ENCODE assay signal across 11 cellular contexts in genomic region chr3:52890735-52891134, GRCh38. TPM values are rescaled to one million over a fixed set of nuclear protein-coding genes. Genes with fewer than 3 reads are reported as not detected.
DNase-seq lines count a peak whose midpoint lies in the region; ATAC-seq and TF ChIP-seq lines count a peak whose summit lies in the region.
"Had no signal": no experiment of that assay in that cellular context is flagged by ENCODE, and none has a peak within 500 bp of the region (broad histone marks: within the 10 kb centered on the region; RNA-seq: fewer than 3 reads in every experiment).

No MANE protein-coding gene starts in this region.

- CTCF ChIA-PET in activated naive CD4-positive, alpha-beta T cell treated with anti-CD3 and anti-CD28 coated beads for 36 hours (lab: Charles Lee) = no interaction called here
- CTCF ChIA-PET in activated CD8-positive, alpha-beta memory T cell treated with anti-CD3 and anti-CD28 coated beads, Interleukin-2, amount 10 ng/mL, durations not matched to agents 7 days and 5 days (lab: Charles Lee) = no interaction called here

- H3K79me2 ChIP-seq in hepatocyte = peaks cover 67% of the 10 kb centered on the region

- peaks cover 51% of the 10 kb centered on the region for H3K4me1 Mint-ChIP-seq in activated naive CD4-positive, alpha-beta T cell treated with anti-CD3 and anti-CD28 coated beads for 36 hours (ENCODE audit: low read depth)
- H3K4me1 Mint-ChIP-seq in activated CD8-positive, alpha-beta memory T cell treated with anti-CD3 and anti-CD28 coated beads, Interleukin-2, amount 10 ng/mL, durations not matched to agents 7 days and 5 days = peaks cover 56% of the 10 kb centered on the region

- no peaks in the 10 kb centered on the region for H3K27me3 Mint-ChIP-seq in activated naive CD4-positive, alpha-beta T cell treated with anti-CD3 and anti-CD28 coated beads for 36 hours (ENCODE audit: low read depth)
- no peaks in the 10 kb centered on the region for H3K27me3 Mint-ChIP-seq in activated CD8-positive, alpha-beta memory T cell treated with anti-CD3 and anti-CD28 coated beads, Interleukin-2, amount 10 ng/mL, durations not matched to agents 7 days and 5 days
- H3K27me3 Mint-ChIP-seq: stimulated activated naive B cell treated with anti-CD40 and anti-IgM and Interleukin-4, amounts not matched to agents 10 μg/mL and 1 μg/mL and 100 μg/mL, for 72 hours had no signal

- peak; percentile 16 for ATAC-seq in activated CD8-positive, alpha-beta memory T cell treated with anti-CD3 and anti-CD28 coated beads, Interleukin-2, amount 10 ng/mL, durations not matched to agents 7 days and 5 days
- no peak for ATAC-seq in HG03342 (IDR thresholded peaks at IDR 0.05; ENCODE audit: unreplicated experiment)

- H3K36me3 ChIP-seq in hepatocyte (replicated peaks; ENCODE audit: insufficient read depth, low read depth) (no peaks in the 10 kb centered on the region), tibial artery (peaks cover 0 to 2% (median 0%) of the 10 kb centered on the region in 3 donors)

- H3K27ac ChIP-seq in hepatocyte = peak overlapping the region; percentile 78
- H3K27ac ChIP-seq in tibial artery = peak overlapping the region; percentile 85 to 89
- peak overlapping the region in 1 of 59 donors; percentile 9 for H3K27ac ChIP-seq in dorsolateral prefrontal cortex

- 90% methylated on average over 5 of the region's 5 CpGs for WGBS in hepatocyte (ENCODE audit: low lambda C conversion rate, missing lambda C conversion rate)

- H3K4me3 ChIP-seq in hepatocyte (no peak overlapping the region), tibial artery (no peak overlapping the region), dorsolateral prefrontal cortex (no peak overlapping the region)
- H3K4me3 ChIP-seq: esophagus muscularis mucosa had no signal

- H3K27me3 ChIP-seq in hepatocyte (no peaks in the 10 kb centered on the region), tibial artery (no peaks in the 10 kb centered on the region), dorsolateral prefrontal cortex (no peaks in the 10 kb centered on the region)
- H3K27me3 ChIP-seq: esophagus muscularis mucosa had no signal

- H4K20me1 ChIP-seq in hepatocyte (ENCODE audit: insufficient read depth, poor library complexity, severe bottlenecking) = no peaks in the 10 kb centered on the region

- peaks cover 6% of the 10 kb centered on the region for H3K36me3 Mint-ChIP-seq in activated naive CD4-positive, alpha-beta T cell treated with anti-CD3 and anti-CD28 coated beads for 36 hours (ENCODE audit: low read depth)
- peaks cover 30% of the 10 kb centered on the region for H3K36me3 Mint-ChIP-seq in activated CD8-positive, alpha-beta memory T cell treated with anti-CD3 and anti-CD28 coated beads, Interleukin-2, amount 10 ng/mL, durations not matched to agents 7 days and 5 days

- TF ChIP-seq CTCF in hepatocyte (IDR thresholded peaks at IDR 0.05; ENCODE audit: poor library complexity) (no peak), tibial artery (IDR thresholded peaks at IDR 0.05) (no peak), dorsolateral prefrontal cortex (IDR thresholded peaks at IDR 0.05 in 54 of 56, conservative IDR thresholded peaks at IDR 0.05 in 2 of 56; ENCODE audit: low read depth in 1 of 56, partially characterized antibody in 56 of 56) (no peak)

- no peaks in the 10 kb centered on the region for H3K9me3 Mint-ChIP-seq in activated naive CD4-positive, alpha-beta T cell treated with anti-CD3 and anti-CD28 coated beads for 36 hours
- H3K9me3 Mint-ChIP-seq in activated CD8-positive, alpha-beta memory T cell treated with anti-CD3 and anti-CD28 coated beads, Interleukin-2, amount 10 ng/mL, durations not matched to agents 7 days and 5 days (ENCODE audit: low read depth) = no peaks in the 10 kb centered on the region

- H3K4me1 ChIP-seq in hepatocyte (ENCODE audit: insufficient read depth) (peaks cover 37% of the 10 kb centered on the region), tibial artery (peaks cover 0 to 84% (median 63%) of the 10 kb centered on the region in 4 donors)

- no peak overlapping the region for H3K27ac Mint-ChIP-seq in activated naive CD4-positive, alpha-beta T cell treated with anti-CD3 and anti-CD28 coated beads for 36 hours
- peak overlapping the region; percentile 94 for H3K27ac Mint-ChIP-seq in activated CD8-positive, alpha-beta memory T cell treated with anti-CD3 and anti-CD28 coated beads, Interleukin-2, amount 10 ng/mL, durations not matched to agents 7 days and 5 days

- no peak overlapping the region for H2AFZ ChIP-seq in hepatocyte

- intact Hi-C loops in activated naive CD4-positive, alpha-beta T cell treated with anti-CD3 and anti-CD28 coated beads for 36 hours (cut with micrococcal nuclease) = loop anchor here (5.0 to 10.0 kb wide), 4 partner anchors 38 to 1004 kb away; partner anchors contain the start of genes DCP1A, SELENOK and WDR82
- intact Hi-C loops in tibial artery (cut with DNase I; ENCODE audit: low total_unique reads) = no loop called here
- intact Hi-C loops in dorsolateral prefrontal cortex (cut with DNase I) = no loop called here

- no peak overlapping the region for H3K4me2 ChIP-seq in hepatocyte

- H3K4me3 Mint-ChIP-seq in activated naive CD4-positive, alpha-beta T cell treated with anti-CD3 and anti-CD28 coated beads for 36 hours = no peak overlapping the region
- no peak overlapping the region for H3K4me3 Mint-ChIP-seq in activated CD8-positive, alpha-beta memory T cell treated with anti-CD3 and anti-CD28 coated beads, Interleukin-2, amount 10 ng/mL, durations not matched to agents 7 days and 5 days
- H3K4me3 Mint-ChIP-seq: stimulated activated naive B cell treated with anti-CD40 and anti-IgM and Interleukin-4, amounts not matched to agents 10 μg/mL and 1 μg/mL and 100 μg/mL, for 72 hours had no signal

- H3K9me3 ChIP-seq in hepatocyte (ENCODE audit: low read depth) = no peaks in the 10 kb centered on the region
- no peaks in the 10 kb centered on the region for H3K9me3 ChIP-seq in tibial artery
- H3K9me3 ChIP-seq: esophagus muscularis mucosa had no signal

- peak; percentile 41 for DNase-seq in activated naive CD4-positive, alpha-beta T cell treated with anti-CD3 and anti-CD28 coated beads for 36 hours
- DNase-seq in activated naive CD4-positive, alpha-beta T cell (lab: John Stamatoyannopoulos, UW) = no peak
- peak; percentile 61 for DNase-seq in activated CD8-positive, alpha-beta memory T cell treated with anti-CD3 and anti-CD28 coated beads, Interleukin-2, amount 10 ng/mL, durations not matched to agents 7 days and 5 days
- DNase-seq in hepatocyte (ENCODE audit: low spot score) (no peak), tibial artery (no peak), NCI-H2227 treated with DMSO at 0.1 percent for 48 hours (lab: John Stamatoyannopoulos, UW) (no peak), dorsolateral prefrontal cortex (no peak)
- DNase-seq: GDM1; stimulated activated naive B cell treated with anti-CD40 and anti-IgM and Interleukin-4, amounts not matched to agents 10 μg/mL and 1 μg/mL and 100 μg/mL, for 72 hours had no signal

- H3K9me2 ChIP-seq in hepatocyte (replicated peaks; ENCODE audit: insufficient read depth) = no peaks in the 10 kb centered on the region

RNA-seq across cellular contexts. Expression of gene STIMATE, which starts 6.6 kb away (rescaled TPM):
- 1 to 10 TPM; 7.7 to 9.7 TPM for total RNA-seq in activated naive CD4-positive, alpha-beta T cell treated with anti-CD3 and anti-CD28 coated beads for 36 hours
- total RNA-seq in activated CD8-positive, alpha-beta memory T cell treated with anti-CD3 and anti-CD28 coated beads, Interleukin-2, amount 10 ng/mL, durations not matched to agents 7 days and 5 days = 10 to 100 TPM; 43.3 to 47.8 TPM
- total RNA-seq in hepatocyte (14.5 and 23.2 TPM in 2 replicates), dorsolateral prefrontal cortex (10 to 100 TPM in 119 of 120 experiments, 1 to 10 TPM in 1; 9.2 to 40.0 (median 20.3) TPM)
- 16.2 and 20.4 TPM in 2 replicates for polyA plus RNA-seq in hepatocyte

RNA-seq across cellular contexts. Expression of gene MUSTN1, which starts 55.9 kb away (rescaled TPM):
- under 1 TPM in 1 of 2 experiments, not detected in 1; 0.57 TPM for total RNA-seq in activated naive CD4-positive, alpha-beta T cell treated with anti-CD3 and anti-CD28 coated beads for 36 hours
- 1 to 10 TPM in 1 of 2 experiments, under 1 TPM in 1; 0.40 to 3.0 TPM for total RNA-seq in activated CD8-positive, alpha-beta memory T cell treated with anti-CD3 and anti-CD28 coated beads, Interleukin-2, amount 10 ng/mL, durations not matched to agents 7 days and 5 days
- total RNA-seq in hepatocyte (1.8 and 2.6 TPM in 2 replicates), dorsolateral prefrontal cortex (10 to 100 TPM in 67 of 120 experiments, 1 to 10 TPM in 52, not detected in 1; 1.4 to 71.5 (median 11.1) TPM)
- 0.27 TPM in 1 of 2 replicates, not detected in the other for polyA plus RNA-seq in hepatocyte

Comparison
In these comparisons a context has a peak if more than half of its experiments do, and no peak if none do; other contexts are left out.
1. DNase-seq: peak in activated naive CD4-positive, alpha-beta T cell treated with anti-CD3 and anti-CD28 coated beads for 36 hours (single experiment) and activated CD8-positive, alpha-beta memory T cell treated with anti-CD3 and anti-CD28 coated beads, Interleukin-2, amount 10 ng/mL, durations not matched to agents 7 days and 5 days (single experiment); none in activated naive CD4-positive, alpha-beta T cell (0 of 4), hepatocyte (single experiment), tibial artery (0 of 2), NCI-H2227 treated with DMSO at 0.1 percent for 48 hours (single experiment) and dorsolateral prefrontal cortex (0 of 10).